Comparison of ENCODE assay signal across 8 cellular contexts in genomic region chr2:43542285-43542933, GRCh38. TPM values are rescaled to one million over a fixed set of nuclear protein-coding genes. Genes with fewer than 3 reads are reported as not detected.
DNase-seq lines count a peak whose midpoint lies in the region; ATAC-seq and TF ChIP-seq lines count a peak whose summit lies in the region.

No MANE protein-coding gene starts in this region.

- no peaks in the 10 kb centered on the region for H3K4me1 Mint-ChIP-seq in GM23338
- H3K4me1 Mint-ChIP-seq in endothelial cell (ENCODE audit: unreplicated experiment) = no peaks in the 10 kb centered on the region
- no peaks in the 10 kb centered on the region for H3K4me1 Mint-ChIP-seq in nephron progenitor cell

- H3K79me2 ChIP-seq in GM23338 (replicated peaks; ENCODE audit: insufficient read depth) = no peaks in the 10 kb centered on the region
- H3K79me2 ChIP-seq in PC-3 (ENCODE audit: low read length) = no peaks in the 10 kb centered on the region

- H4K20me1 ChIP-seq in GM23338 (replicated peaks; ENCODE audit: insufficient read depth) (no peaks in the 10 kb centered on the region), PC-3 (ENCODE audit: low read length) (no peaks in the 10 kb centered on the region)

- H3K27me3 ChIP-seq in GM23338 (ENCODE audit: insufficient read depth) (no peaks in the 10 kb centered on the region), PC-3 (ENCODE audit: low read length) (no peaks in the 10 kb centered on the region)

- peaks cover 22% of the 10 kb centered on the region for H3K9me3 Mint-ChIP-seq in GM23338
- H3K9me3 Mint-ChIP-seq in endothelial cell (ENCODE audit: unreplicated experiment) = no peaks in the 10 kb centered on the region
- H3K9me3 Mint-ChIP-seq in nephron progenitor cell = peaks cover 16% of the 10 kb centered on the region

- TF ChIP-seq CTCF in GM23338 (conservative IDR thresholded peaks at IDR 0.05; ENCODE audit: low read depth in 2 of 2) = peak; percentile 44 to 62
- TF ChIP-seq CTCF in PC-3 (conservative IDR thresholded peaks at IDR 0.05; ENCODE audit: low read depth, low read length) = peak; percentile 70
- peak; percentile 82 for TF ChIP-seq CTCF in endothelial cell (IDR thresholded peaks at IDR 0.05; ENCODE audit: unreplicated experiment)
- TF ChIP-seq CTCF in nephron progenitor cell (IDR thresholded peaks at IDR 0.05) = peak; percentile 53

- H3K9me2 ChIP-seq in GM23338 (ENCODE audit: insufficient read depth) = no peaks in the 10 kb centered on the region
- H3K9me2 ChIP-seq in PC-3 (replicated peaks; ENCODE audit: low read length) = no peaks in the 10 kb centered on the region

- no peak for ATAC-seq in GM23338
- ATAC-seq in PC-3 = peak; percentile 56
- ATAC-seq in HG02884 (IDR thresholded peaks at IDR 0.05; ENCODE audit: unreplicated experiment) = no peak
- ATAC-seq in GM19328 (IDR thresholded peaks at IDR 0.05; ENCODE audit: unreplicated experiment) = no peak

- H2AFZ ChIP-seq in GM23338 (no peak overlapping the region), PC-3 (ENCODE audit: low read length) (no peak overlapping the region)

- H3K4me2 ChIP-seq in GM23338 (no peak overlapping the region), PC-3 (ENCODE audit: low read length) (no peak overlapping the region)

- H3K36me3 ChIP-seq in GM23338 (ENCODE audit: insufficient read depth) (peaks cover under 1% of the 10 kb centered on the region), PC-3 (ENCODE audit: low read depth, low read length) (no peaks in the 10 kb centered on the region; the same call in 1 of the 2 replicates)

- no peak overlapping the region for H3K27ac Mint-ChIP-seq in GM23338
- H3K27ac Mint-ChIP-seq in endothelial cell (ENCODE audit: unreplicated experiment) = no peak overlapping the region
- H3K27ac Mint-ChIP-seq in nephron progenitor cell = no peak overlapping the region

- H3K4me3 Mint-ChIP-seq in GM23338 (no peak overlapping the region), endothelial cell (ENCODE audit: unreplicated experiment) (no peak overlapping the region), nephron progenitor cell (no peak overlapping the region)

- H3K27ac ChIP-seq in GM23338 (ENCODE audit: low read depth) (no peak overlapping the region), PC-3 (ENCODE audit: low read length) (no peak overlapping the region)

- no peaks in the 10 kb centered on the region for H3F3A ChIP-seq in GM23338 (replicated peaks; ENCODE audit: low read depth)
- no peaks in the 10 kb centered on the region for H3F3A ChIP-seq in PC-3 (ENCODE audit: low read length, unreplicated experiment)

- H3K4me1 ChIP-seq in GM23338 (ENCODE audit: insufficient read depth) = no peaks in the 10 kb centered on the region
- H3K4me1 ChIP-seq in PC-3 (ENCODE audit: insufficient read depth, low read length) = peaks cover 25% of the 10 kb centered on the region

- H3K27me3 Mint-ChIP-seq in GM23338 (ENCODE audit: insufficient read depth, low read depth, poor library complexity) (peaks cover 2% of the 10 kb centered on the region), endothelial cell (ENCODE audit: unreplicated experiment) (no peaks in the 10 kb centered on the region), nephron progenitor cell (ENCODE audit: low read depth, poor library complexity) (peaks cover 3% of the 10 kb centered on the region)

- H3K36me3 Mint-ChIP-seq in GM23338 (ENCODE audit: low read depth) (peaks cover 12% of the 10 kb centered on the region), endothelial cell (ENCODE audit: low read depth, unreplicated experiment) (peaks cover 1% of the 10 kb centered on the region), nephron progenitor cell (ENCODE audit: low read depth) (peaks cover 5% of the 10 kb centered on the region)

- intact Hi-C loops in PC-3 (cut with micrococcal nuclease) = loop anchor here (1.0 to 10.0 kb wide), 5 partner anchors 58 to 596 kb away; no protein-coding TSS in a partner anchor

- no peaks in the 10 kb centered on the region for H3K9me3 ChIP-seq in PC-3 (ENCODE audit: low read length)

- no peak overlapping the region for H3K4me3 ChIP-seq in GM23338
- no peak overlapping the region for H3K4me3 ChIP-seq in PC-3 (ENCODE audit: low read length)

- BruUV-seq in PC-3 (replicated peaks; lab: Mats Ljungman, UMichigan) = no TSS peak

- CTCF ChIA-PET in PC-3 (lab: Charles Lee) = interaction anchor here (1.1 kb wide), 1 partner anchor 59 kb away, joined by 3 read pairs; no protein-coding TSS in a partner anchor

- DNase-seq in Ammon's horn (ENCODE audit: low spot score) (peak; percentile 15), GM23338 (ENCODE audit: low spot score) (peak; percentile 42), PC-3 (peak; percentile 73), endothelial cell (ENCODE audit: low spot score) (no peak), nephron progenitor cell (no peak), T1000 (lab: John Stamatoyannopoulos, UW) (no peak)

- POLR2A ChIA-PET in PC-3 (lab: Charles Lee; ENCODE audit: unreplicated experiment) = no interaction called here

- no peak overlapping the region for H3K9ac ChIP-seq in PC-3 (ENCODE audit: low read length)

TF ChIP-seq in GM23338, 12 proteins besides CTCF, POLR2A, EP300 and RAD21 (continues in another document):
- TF ChIP-seq ZNF462 (CRISPR knock-in tag; IDR thresholded peaks at IDR 0.05) = no peak
- TF ChIP-seq EZH2 (IDR thresholded peaks at IDR 0.05; ENCODE audit: low read depth, unreplicated experiment) = no peak
- TF ChIP-seq EZH2phosphoT487 (IDR thresholded peaks at IDR 0.05; ENCODE audit: unreplicated experiment) = no peak

RNA-seq across cellular contexts. Expression of gene THADA, which starts 53.4 kb away (rescaled TPM):
- total RNA-seq in GM23338 (2014; rRNA removed; shearing (Covaris generic)) = 26.2 and 30.7 TPM in 2 replicates
- polyA plus RNA-seq in GM23338 (2016; fragmentation: Nextera tagmentation; extraction: Ambion mirVana) = 11.1 and 17.0 TPM in 2 replicates
- total RNA-seq in PC-3 (2014; rRNA removed) (33.6 and 43.1 TPM in 2 replicates), endothelial cell (ENCODE audit: unreplicated experiment) (19.4 TPM)

Comparison
In these comparisons a context has a peak if more than half of its experiments do, and no peak if none do; other contexts are left out.
1. DNase-seq: peak in Ammon's horn (single experiment), GM23338 (single experiment) and PC-3 (single experiment); none in endothelial cell (single experiment), nephron progenitor cell (single experiment) and T1000 (single experiment).
2. Peak in every context shown above with its lines, with median percentiles within 50 percentile points of each other: CTCF ChIP-seq.